Comparison of ENCODE assay signal across 1 cellular context in the genomic region with DNA sequence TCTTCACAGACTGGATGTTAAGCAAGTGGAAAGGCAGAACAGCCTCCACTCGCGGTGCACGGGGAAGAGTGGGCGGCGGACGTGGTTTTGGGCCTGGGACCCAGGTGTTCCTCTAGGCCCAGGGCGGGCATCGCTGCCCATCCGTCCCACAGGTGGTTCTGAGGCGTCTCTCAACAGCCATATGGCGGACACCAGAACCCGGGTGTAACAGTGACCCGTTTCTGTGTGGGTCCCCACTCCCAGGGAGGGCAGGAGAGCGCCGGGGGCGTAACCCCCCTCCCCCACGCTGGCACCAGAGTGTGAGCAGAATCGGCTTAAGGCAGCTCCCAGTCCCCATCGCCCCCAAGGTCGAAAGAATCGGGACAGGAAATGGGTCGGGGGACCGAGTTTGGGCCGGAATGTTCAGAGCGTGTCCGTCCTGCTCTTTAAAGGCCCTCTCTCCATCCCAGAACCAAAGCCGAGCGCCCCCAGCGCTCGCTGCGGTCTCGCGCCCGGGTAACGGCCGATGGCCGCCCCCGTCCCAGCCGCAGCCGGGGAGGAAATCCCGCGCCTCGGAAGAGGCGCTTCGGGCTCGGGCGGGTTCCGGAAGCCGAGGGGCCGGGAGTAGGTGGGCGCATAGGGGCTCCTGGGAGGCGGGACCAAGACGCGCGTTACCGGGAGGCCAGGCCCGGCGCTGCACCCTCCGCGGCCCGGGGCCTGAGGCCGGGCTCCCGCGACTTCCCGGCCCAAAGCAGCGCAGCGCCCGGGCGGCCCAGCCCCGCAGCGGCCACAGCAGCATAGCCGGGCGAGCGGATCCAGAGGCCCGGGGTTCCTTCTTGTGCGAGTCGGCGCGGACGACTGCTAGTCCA.
TF ChIP-seq lines count a peak whose summit lies in the region.

A gene (minus strand): TSS at position 839 of the 848 bp plus-strand sequence. CDS start 61 bp downstream, at position 778.

TF ChIP-seq in HEK293, 187 proteins besides CTCF, POLR2A, EP300 and RAD21 (continued from another document and continues in another):
- TF ChIP-seq, protein P1, sequence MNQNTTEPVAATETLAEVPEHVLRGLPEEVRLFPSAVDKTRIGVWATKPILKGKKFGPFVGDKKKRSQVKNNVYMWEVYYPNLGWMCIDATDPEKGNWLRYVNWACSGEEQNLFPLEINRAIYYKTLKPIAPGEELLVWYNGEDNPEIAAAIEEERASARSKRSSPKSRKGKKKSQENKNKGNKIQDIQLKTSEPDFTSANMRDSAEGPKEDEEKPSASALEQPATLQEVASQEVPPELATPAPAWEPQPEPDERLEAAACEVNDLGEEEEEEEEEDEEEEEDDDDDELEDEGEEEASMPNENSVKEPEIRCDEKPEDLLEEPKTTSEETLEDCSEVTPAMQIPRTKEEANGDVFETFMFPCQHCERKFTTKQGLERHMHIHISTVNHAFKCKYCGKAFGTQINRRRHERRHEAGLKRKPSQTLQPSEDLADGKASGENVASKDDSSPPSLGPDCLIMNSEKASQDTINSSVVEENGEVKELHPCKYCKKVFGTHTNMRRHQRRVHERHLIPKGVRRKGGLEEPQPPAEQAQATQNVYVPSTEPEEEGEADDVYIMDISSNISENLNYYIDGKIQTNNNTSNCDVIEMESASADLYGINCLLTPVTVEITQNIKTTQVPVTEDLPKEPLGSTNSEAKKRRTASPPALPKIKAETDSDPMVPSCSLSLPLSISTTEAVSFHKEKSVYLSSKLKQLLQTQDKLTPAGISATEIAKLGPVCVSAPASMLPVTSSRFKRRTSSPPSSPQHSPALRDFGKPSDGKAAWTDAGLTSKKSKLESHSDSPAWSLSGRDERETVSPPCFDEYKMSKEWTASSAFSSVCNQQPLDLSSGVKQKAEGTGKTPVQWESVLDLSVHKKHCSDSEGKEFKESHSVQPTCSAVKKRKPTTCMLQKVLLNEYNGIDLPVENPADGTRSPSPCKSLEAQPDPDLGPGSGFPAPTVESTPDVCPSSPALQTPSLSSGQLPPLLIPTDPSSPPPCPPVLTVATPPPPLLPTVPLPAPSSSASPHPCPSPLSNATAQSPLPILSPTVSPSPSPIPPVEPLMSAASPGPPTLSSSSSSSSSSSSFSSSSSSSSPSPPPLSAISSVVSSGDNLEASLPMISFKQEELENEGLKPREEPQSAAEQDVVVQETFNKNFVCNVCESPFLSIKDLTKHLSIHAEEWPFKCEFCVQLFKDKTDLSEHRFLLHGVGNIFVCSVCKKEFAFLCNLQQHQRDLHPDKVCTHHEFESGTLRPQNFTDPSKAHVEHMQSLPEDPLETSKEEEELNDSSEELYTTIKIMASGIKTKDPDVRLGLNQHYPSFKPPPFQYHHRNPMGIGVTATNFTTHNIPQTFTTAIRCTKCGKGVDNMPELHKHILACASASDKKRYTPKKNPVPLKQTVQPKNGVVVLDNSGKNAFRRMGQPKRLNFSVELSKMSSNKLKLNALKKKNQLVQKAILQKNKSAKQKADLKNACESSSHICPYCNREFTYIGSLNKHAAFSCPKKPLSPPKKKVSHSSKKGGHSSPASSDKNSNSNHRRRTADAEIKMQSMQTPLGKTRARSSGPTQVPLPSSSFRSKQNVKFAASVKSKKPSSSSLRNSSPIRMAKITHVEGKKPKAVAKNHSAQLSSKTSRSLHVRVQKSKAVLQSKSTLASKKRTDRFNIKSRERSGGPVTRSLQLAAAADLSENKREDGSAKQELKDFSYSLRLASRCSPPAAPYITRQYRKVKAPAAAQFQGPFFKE (tag by site-specific recombination; IDR thresholded peaks at IDR 0.05; ENCODE audit: borderline replicate concordance): no peak
- TF ChIP-seq ZNF843 (tag by site-specific recombination; IDR thresholded peaks at IDR 0.05): 0 out of 2 replicates have a peak, but pooled peaks have one; percentile 45
- no peak for TF ChIP-seq ZNF473 (tag by site-specific recombination; IDR thresholded peaks at IDR 0.05)
- TF ChIP-seq ZEB2 (tag by site-specific recombination; IDR thresholded peaks at IDR 0.05): peak; percentile 14; the same call in 1 of the 2 replicates
- 0 out of 2 replicates have a peak, but pooled peaks have one; percentile 38 for TF ChIP-seq YY2 (tag by site-specific recombination; IDR thresholded peaks at IDR 0.05)
- TF ChIP-seq GLIS2 (tag by site-specific recombination; IDR thresholded peaks at IDR 0.05): peak; percentile 69
- no peak for TF ChIP-seq ZNF585B (tag by site-specific recombination; IDR thresholded peaks at IDR 0.05)
- TF ChIP-seq ZNF366 (tag by site-specific recombination; conservative IDR thresholded peaks at IDR 0.05): no peak
- TF ChIP-seq KLF9 (tag by site-specific recombination; IDR thresholded peaks at IDR 0.05; ENCODE audit: low read depth): peak; percentile 80
- TF ChIP-seq ZNF341 (tag by site-specific recombination; IDR thresholded peaks at IDR 0.05; ENCODE audit: low read depth): peak; percentile 51; the same call in 1 of the 2 replicates
- no peak for TF ChIP-seq ZBTB1 (tag by site-specific recombination; IDR thresholded peaks at IDR 0.05)
- peak; percentile 58; the same call in 1 of the 2 replicates for TF ChIP-seq SP3 (tag by site-specific recombination; IDR thresholded peaks at IDR 0.05)
- peak; percentile 88 for TF ChIP-seq KLF16 (tag by site-specific recombination; IDR thresholded peaks at IDR 0.05)
- TF ChIP-seq, protein P2, sequence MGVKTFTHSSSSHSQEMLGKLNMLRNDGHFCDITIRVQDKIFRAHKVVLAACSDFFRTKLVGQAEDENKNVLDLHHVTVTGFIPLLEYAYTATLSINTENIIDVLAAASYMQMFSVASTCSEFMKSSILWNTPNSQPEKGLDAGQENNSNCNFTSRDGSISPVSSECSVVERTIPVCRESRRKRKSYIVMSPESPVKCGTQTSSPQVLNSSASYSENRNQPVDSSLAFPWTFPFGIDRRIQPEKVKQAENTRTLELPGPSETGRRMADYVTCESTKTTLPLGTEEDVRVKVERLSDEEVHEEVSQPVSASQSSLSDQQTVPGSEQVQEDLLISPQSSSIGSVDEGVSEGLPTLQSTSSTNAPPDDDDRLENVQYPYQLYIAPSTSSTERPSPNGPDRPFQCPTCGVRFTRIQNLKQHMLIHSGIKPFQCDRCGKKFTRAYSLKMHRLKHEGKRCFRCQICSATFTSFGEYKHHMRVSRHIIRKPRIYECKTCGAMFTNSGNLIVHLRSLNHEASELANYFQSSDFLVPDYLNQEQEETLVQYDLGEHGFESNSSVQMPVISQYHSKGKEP (tag by site-specific recombination; IDR thresholded peaks at IDR 0.05): 0 out of 2 replicates have a peak, but pooled peaks have one; percentile 35
- no peak for TF ChIP-seq ZNF768 (tag by site-specific recombination; IDR thresholded peaks at IDR 0.05)
- 0 out of 2 replicates have a peak, but pooled peaks have one; percentile 6 for TF ChIP-seq ZNF140 (tag by site-specific recombination; IDR thresholded peaks at IDR 0.05)
- peak; percentile 82 for TF ChIP-seq SP2 (tag by site-specific recombination; IDR thresholded peaks at IDR 0.05)
- no peak for TF ChIP-seq ZNF521 (tag by site-specific recombination; IDR thresholded peaks at IDR 0.05)
- TF ChIP-seq ZNF501 (tag by site-specific recombination; IDR thresholded peaks at IDR 0.05): 0 out of 2 replicates have a peak, but pooled peaks have one; percentile 59
- 0 out of 2 replicates have a peak, but pooled peaks have one; percentile 22 for TF ChIP-seq ZSCAN23 (tag by site-specific recombination; IDR thresholded peaks at IDR 0.05)
- no peak for TF ChIP-seq ZFP69B (tag by site-specific recombination; IDR thresholded peaks at IDR 0.05)
- TF ChIP-seq KLF1 (tag by site-specific recombination; IDR thresholded peaks at IDR 0.05): 0 out of 2 replicates have a peak, but pooled peaks have one; percentile 30
- TF ChIP-seq ZNF311 (tag by site-specific recombination; IDR thresholded peaks at IDR 0.05; ENCODE audit: borderline replicate concordance): no peak
- TF ChIP-seq ZNF560 (tag by site-specific recombination; IDR thresholded peaks at IDR 0.05; ENCODE audit: borderline replicate concordance): no peak
- no peak for TF ChIP-seq ZNF202 (tag by site-specific recombination; IDR thresholded peaks at IDR 0.05; ENCODE audit: borderline replicate concordance)
- peak; percentile 57 for TF ChIP-seq EGR2 (tag by site-specific recombination; IDR thresholded peaks at IDR 0.05; ENCODE audit: low read depth)
- peak; percentile 66 for TF ChIP-seq ZNF561 (tag by site-specific recombination; IDR thresholded peaks at IDR 0.05; ENCODE audit: borderline replicate concordance)
- peak; percentile 82 for TF ChIP-seq ZFHX2 (tag by site-specific recombination; conservative IDR thresholded peaks at IDR 0.05)
- TF ChIP-seq ZNF677 (tag by site-specific recombination; IDR thresholded peaks at IDR 0.05): no peak
- TF ChIP-seq ZBTB20 (tag by site-specific recombination; IDR thresholded peaks at IDR 0.05): peak; percentile 77
- no peak for TF ChIP-seq IKZF3 (tag by site-specific recombination; IDR thresholded peaks at IDR 0.05)
- TF ChIP-seq GLIS1 (tag by site-specific recombination; IDR thresholded peaks at IDR 0.05): 0 out of 2 replicates have a peak, but pooled peaks have one; percentile 25
- TF ChIP-seq, protein P3, sequence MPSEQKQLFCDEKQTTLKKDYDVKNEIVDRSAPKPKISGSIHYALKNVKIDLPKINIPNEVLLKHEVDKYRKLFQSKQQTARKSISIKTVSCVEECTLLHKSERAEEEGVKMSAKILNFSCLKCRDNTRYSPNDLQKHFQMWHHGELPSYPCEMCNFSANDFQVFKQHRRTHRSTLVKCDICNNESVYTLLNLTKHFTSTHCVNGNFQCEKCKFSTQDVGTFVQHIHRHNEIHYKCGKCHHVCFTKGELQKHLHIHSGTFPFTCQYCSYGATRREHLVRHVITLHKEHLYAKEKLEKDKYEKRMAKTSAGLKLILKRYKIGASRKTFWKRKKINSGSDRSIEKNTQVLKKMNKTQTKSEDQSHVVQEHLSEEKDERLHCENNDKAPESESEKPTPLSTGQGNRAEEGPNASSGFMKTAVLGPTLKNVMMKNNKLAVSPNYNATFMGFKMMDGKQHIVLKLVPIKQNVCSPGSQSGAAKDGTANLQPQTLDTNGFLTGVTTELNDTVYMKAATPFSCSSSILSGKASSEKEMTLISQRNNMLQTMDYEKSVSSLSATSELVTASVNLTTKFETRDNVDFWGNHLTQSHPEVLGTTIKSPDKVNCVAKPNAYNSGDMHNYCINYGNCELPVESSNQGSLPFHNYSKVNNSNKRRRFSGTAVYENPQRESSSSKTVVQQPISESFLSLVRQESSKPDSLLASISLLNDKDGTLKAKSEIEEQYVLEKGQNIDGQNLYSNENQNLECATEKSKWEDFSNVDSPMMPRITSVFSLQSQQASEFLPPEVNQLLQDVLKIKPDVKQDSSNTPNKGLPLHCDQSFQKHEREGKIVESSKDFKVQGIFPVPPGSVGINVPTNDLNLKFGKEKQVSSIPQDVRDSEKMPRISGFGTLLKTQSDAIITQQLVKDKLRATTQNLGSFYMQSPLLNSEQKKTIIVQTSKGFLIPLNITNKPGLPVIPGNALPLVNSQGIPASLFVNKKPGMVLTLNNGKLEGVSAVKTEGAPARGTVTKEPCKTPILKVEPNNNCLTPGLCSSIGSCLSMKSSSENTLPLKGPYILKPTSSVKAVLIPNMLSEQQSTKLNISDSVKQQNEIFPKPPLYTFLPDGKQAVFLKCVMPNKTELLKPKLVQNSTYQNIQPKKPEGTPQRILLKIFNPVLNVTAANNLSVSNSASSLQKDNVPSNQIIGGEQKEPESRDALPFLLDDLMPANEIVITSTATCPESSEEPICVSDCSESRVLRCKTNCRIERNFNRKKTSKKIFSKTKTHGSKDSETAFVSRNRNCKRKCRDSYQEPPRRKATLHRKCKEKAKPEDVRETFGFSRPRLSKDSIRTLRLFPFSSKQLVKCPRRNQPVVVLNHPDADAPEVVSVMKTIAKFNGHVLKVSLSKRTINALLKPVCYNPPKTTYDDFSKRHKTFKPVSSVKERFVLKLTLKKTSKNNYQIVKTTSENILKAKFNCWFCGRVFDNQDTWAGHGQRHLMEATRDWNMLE (tag by site-specific recombination; conservative IDR thresholded peaks at IDR 0.05; ENCODE audit: low read depth): 0 out of 2 replicates have a peak, but pooled peaks have one; percentile 36
- TF ChIP-seq ZNF785 (tag by site-specific recombination; IDR thresholded peaks at IDR 0.05): no peak
- TF ChIP-seq SP7 (tag by site-specific recombination; IDR thresholded peaks at IDR 0.05): peak; percentile 41
- peak; percentile 17; the same call in 1 of the 2 replicates for TF ChIP-seq KLF10 (tag by site-specific recombination; IDR thresholded peaks at IDR 0.05)
- TF ChIP-seq ZNF510 (tag by site-specific recombination; IDR thresholded peaks at IDR 0.05; ENCODE audit: insufficient replicate concordance): no peak
- TF ChIP-seq ZNF335 (tag by site-specific recombination; conservative IDR thresholded peaks at IDR 0.05): peak; percentile 63
- no peak for TF ChIP-seq BCL11B (tag by site-specific recombination; IDR thresholded peaks at IDR 0.05; ENCODE audit: low read depth)
- TF ChIP-seq, protein P4, sequence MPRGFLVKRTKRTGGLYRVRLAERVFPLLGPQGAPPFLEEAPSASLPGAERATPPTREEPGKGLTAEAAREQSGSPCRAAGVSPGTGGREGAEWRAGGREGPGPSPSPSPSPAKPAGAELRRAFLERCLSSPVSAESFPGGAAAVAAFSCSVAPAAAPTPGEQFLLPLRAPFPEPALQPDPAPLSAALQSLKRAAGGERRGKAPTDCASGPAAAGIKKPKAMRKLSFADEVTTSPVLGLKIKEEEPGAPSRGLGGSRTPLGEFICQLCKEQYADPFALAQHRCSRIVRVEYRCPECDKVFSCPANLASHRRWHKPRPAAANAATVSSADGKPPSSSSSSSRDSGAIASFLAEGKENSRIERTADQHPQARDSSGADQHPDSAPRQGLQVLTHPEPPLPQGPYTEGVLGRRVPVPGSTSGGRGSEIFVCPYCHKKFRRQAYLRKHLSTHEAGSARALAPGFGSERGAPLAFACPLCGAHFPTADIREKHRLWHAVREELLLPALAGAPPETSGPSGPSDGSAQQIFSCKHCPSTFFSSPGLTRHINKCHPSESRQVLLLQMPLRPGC (tag by site-specific recombination; IDR thresholded peaks at IDR 0.05): no peak
- TF ChIP-seq, protein P5, sequence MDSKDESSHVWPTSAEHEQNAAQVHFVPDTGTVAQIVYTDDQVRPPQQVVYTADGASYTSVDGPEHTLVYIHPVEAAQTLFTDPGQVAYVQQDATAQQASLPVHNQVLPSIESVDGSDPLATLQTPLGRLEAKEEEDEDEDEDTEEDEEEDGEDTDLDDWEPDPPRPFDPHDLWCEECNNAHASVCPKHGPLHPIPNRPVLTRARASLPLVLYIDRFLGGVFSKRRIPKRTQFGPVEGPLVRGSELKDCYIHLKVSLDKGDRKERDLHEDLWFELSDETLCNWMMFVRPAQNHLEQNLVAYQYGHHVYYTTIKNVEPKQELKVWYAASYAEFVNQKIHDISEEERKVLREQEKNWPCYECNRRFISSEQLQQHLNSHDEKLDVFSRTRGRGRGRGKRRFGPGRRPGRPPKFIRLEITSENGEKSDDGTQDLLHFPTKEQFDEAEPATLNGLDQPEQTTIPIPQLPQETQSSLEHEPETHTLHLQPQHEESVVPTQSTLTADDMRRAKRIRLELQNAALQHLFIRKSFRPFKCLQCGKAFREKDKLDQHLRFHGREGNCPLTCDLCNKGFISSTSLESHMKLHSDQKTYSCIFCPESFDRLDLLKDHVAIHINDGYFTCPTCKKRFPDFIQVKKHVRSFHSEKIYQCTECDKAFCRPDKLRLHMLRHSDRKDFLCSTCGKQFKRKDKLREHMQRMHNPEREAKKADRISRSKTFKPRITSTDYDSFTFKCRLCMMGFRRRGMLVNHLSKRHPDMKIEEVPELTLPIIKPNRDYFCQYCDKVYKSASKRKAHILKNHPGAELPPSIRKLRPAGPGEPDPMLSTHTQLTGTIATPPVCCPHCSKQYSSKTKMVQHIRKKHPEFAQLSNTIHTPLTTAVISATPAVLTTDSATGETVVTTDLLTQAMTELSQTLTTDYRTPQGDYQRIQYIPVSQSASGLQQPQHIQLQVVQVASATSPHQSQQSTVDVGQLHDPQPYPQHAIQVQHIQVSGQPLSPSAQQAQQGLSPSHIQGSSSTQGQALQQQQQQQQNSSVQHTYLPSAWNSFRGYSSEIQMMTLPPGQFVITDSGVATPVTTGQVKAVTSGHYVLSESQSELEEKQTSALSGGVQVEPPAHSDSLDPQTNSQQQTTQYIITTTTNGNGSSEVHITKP (tag by site-specific recombination; IDR thresholded peaks at IDR 0.05): no peak
- no peak for TF ChIP-seq ZNF776 (tag by site-specific recombination; IDR thresholded peaks at IDR 0.05; ENCODE audit: borderline replicate concordance)
